ENCODE assay signal across 16 cellular contexts in genomic region chr1:181503130-181503810, GRCh38. TPM values are rescaled to one million over a fixed set of nuclear protein-coding genes. Genes with fewer than 3 reads are reported as not detected.
A peak's percentile ranks its signal among the peaks of the same experiment; 100 is the strongest.
DNase-seq lines count a peak whose midpoint lies in the region; ATAC-seq and TF ChIP-seq lines count a peak whose summit lies in the region.
"Had no signal": no experiment of that assay in that cellular context is flagged by ENCODE, and none has a peak within 500 bp of the region (broad histone marks: within the 10 kb centered on the region; RNA-seq: fewer than 3 reads in every experiment).

No MANE protein-coding gene starts in this region.

- H3K27me3 ChIP-seq in heart left ventricle (peaks cover 0 to 31% (median 0%) of the 10 kb centered on the region in 9 donors), body of pancreas (no peaks in the 10 kb centered on the region)

- H3K4me1 ChIP-seq in heart left ventricle (peaks cover 0 to 25% (median 0%) of the 10 kb centered on the region in 12 donors), body of pancreas (no peaks in the 10 kb centered on the region)

- H3K4me3 ChIP-seq in heart left ventricle (no peak overlapping the region), body of pancreas (no peak overlapping the region)
- H3K4me3 ChIP-seq: thoracic aorta had no signal

- H3K9me3 ChIP-seq in heart left ventricle: no peaks in the 10 kb centered on the region
- H3K9me3 ChIP-seq in body of pancreas: no peaks in the 10 kb centered on the region
- H3K9me3 ChIP-seq: thoracic aorta had no signal

- TF ChIP-seq POLR2A in heart left ventricle (IDR thresholded peaks at IDR 0.05): no peak
- TF ChIP-seq POLR2A in body of pancreas (IDR thresholded peaks at IDR 0.05): no peak

- DNase-seq in heart left ventricle (peak in 2 of 5 donors; percentile 11 to 38), cardiac septum (ENCODE audit: low spot score) (no peak), body of pancreas (peak in 1 of 4 donors; percentile 28), myocyte (ENCODE audit: low read depth) (peak; percentile 4), NCI-H446 (lab: John Stamatoyannopoulos, UW) (no peak)
- no peak for DNase-seq in effector CD4-positive, alpha-beta T cell
- DNase-seq: activated CD8-positive, alpha-beta memory T cell treated with anti-CD3 and anti-CD28 coated beads, Interleukin-2, amount 50 U/mL, for 4 hours; mammary epithelial cell; NCI-H1436; NCI-H748 treated with DMSO at 0.1 percent for 48 hours; occipital lobe; SHP77 treated with DMSO at 0.1 percent for 48 hours had no signal

- H3K27ac ChIP-seq in heart left ventricle (peak overlapping the region in 1 of 12 donors; percentile 35), body of pancreas (no peak overlapping the region)
- H3K27ac ChIP-seq: thoracic aorta had no signal

- no peak for TF ChIP-seq CTCF in heart left ventricle (IDR thresholded peaks at IDR 0.05)
- no peak for TF ChIP-seq CTCF in body of pancreas (IDR thresholded peaks at IDR 0.05)

- ATAC-seq in heart left ventricle (peak in 3 of 4 donors; percentile 48 to 93 (median 84)), body of pancreas (peak; percentile 66), HG03442 (IDR thresholded peaks at IDR 0.05; ENCODE audit: unreplicated experiment) (no peak), GM21515 (IDR thresholded peaks at IDR 0.05; ENCODE audit: unreplicated experiment) (no peak)
- ATAC-seq: activated naive CD4-positive, alpha-beta T cell treated with anti-CD3 and anti-CD28 coated beads, Interleukin-2, amount 50 U/mL, for 72 hours had no signal

- H3K36me3 ChIP-seq in heart left ventricle (no peaks in the 10 kb centered on the region), body of pancreas (replicated peaks in 1 of 2; ENCODE audit: insufficient read depth in 1 of 2, low read depth in 2 of 2) (no peaks in the 10 kb centered on the region)
- H3K36me3 ChIP-seq: thoracic aorta had no signal

- 61 to 65% (median 65%) methylated on average over 6 of the region's 6 CpGs for WGBS in heart left ventricle, 4 donors
- 69 to 73% methylated on average over 6 of the region's 6 CpGs for WGBS in body of pancreas, 2 donors

- intact Hi-C loops in heart left ventricle (cut with DNase I) (no loop called here), cardiac septum (cut with DNase I) (no loop called here), body of pancreas (cut with DNase I) (no loop called here)

RNA-seq across cellular contexts. Expression of gene CACNA1E, which starts 20.0 kb away (rescaled TPM):
- total RNA-seq in heart left ventricle: 1 to 10 TPM in 1 of 9 donors, under 1 TPM in 8; 0.02 to 1.9 (median 0.13) TPM
- under 1 TPM; 0.03 to 0.08 TPM for polyA plus RNA-seq in heart left ventricle
- total RNA-seq in cardiac septum: 0.24 TPM
- 1 to 10 TPM in 1 of 2 donors, not detected in 1; 1.0 TPM for total RNA-seq in body of pancreas
- 0.75 and 3.8 TPM in 2 replicates for total RNA-seq in myocyte
- 2.1 TPM for polyA plus RNA-seq in myocyte (2012)
- total RNA-seq: mammary epithelial cell, thoracic aorta had no signal
- polyA plus RNA-seq: mammary epithelial cell had no signal

Comparison
In these comparisons a context has a peak if more than half of its experiments do, and no peak if none do; other contexts are left out.
1. ATAC-seq: peak in heart left ventricle (3 of 4) and body of pancreas (single experiment); none in HG03442 (single experiment) and GM21515 (single experiment).